In genomic region chr1:230922620-230923019, GRCh38 we compare ENCODE assay signal across 1 cellular context.
TF ChIP-seq lines count a peak whose summit lies in the region.

No MANE protein-coding gene starts in this region.

TF ChIP-seq in WTC11, 78 proteins besides CTCF, POLR2A, EP300 and RAD21 (continued from another document):
- TF ChIP-seq USF1 (CRISPR knock-in tag; IDR thresholded peaks at IDR 0.05), result no peak
- no peak for TF ChIP-seq CBFB (CRISPR knock-in tag; IDR thresholded peaks at IDR 0.05; ENCODE audit: low read depth)
- no peak for TF ChIP-seq NR3C1 (CRISPR knock-in tag; conservative IDR thresholded peaks at IDR 0.05; ENCODE audit: low read depth)
- no peak for TF ChIP-seq JUN (CRISPR knock-in tag; IDR thresholded peaks at IDR 0.05)
- TF ChIP-seq ZNF138 (CRISPR knock-in tag; conservative IDR thresholded peaks at IDR 0.05), result no peak
